1 cellular context compared by ENCODE assay signal in the genomic region with DNA sequence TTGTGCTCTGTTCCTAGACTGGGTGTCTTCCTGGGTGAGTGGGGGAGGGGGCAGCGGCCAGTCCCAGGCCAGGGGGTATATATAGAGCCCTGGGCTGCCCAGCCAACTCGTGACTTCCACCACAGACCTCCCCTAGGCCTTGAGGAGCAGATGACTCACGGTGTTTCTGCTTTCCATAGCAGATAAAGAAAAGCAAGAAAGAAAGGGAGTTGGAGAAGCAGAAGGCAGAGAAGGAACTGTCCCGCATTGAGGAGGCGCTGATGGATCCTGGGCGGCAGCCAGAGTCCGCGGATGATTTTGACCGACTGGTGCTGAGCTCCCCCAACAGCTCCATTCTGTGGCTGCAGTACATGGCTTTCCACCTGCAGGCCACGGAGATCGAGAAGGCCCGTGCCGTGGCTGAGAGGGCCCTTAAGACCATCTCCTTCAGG.
TF ChIP-seq lines count a peak whose summit lies in the region.

No MANE protein-coding gene starts in this region.

TF ChIP-seq in GM23338, 12 proteins besides CTCF, POLR2A, EP300 and RAD21 (continued from another document):
- TF ChIP-seq ZNF462 (CRISPR knock-in tag; IDR thresholded peaks at IDR 0.05) (no peak), EZH2 (IDR thresholded peaks at IDR 0.05; ENCODE audit: low read depth, unreplicated experiment) (no peak), ZNF114 (CRISPR knock-in tag; IDR thresholded peaks at IDR 0.05) (no peak), JUNB (IDR thresholded peaks at IDR 0.05; ENCODE audit: unreplicated experiment) (no peak), EZH2phosphoT487 (IDR thresholded peaks at IDR 0.05; ENCODE audit: unreplicated experiment) (no peak)
